ENCODE assay signal across 9 cellular contexts in the genomic region with DNA sequence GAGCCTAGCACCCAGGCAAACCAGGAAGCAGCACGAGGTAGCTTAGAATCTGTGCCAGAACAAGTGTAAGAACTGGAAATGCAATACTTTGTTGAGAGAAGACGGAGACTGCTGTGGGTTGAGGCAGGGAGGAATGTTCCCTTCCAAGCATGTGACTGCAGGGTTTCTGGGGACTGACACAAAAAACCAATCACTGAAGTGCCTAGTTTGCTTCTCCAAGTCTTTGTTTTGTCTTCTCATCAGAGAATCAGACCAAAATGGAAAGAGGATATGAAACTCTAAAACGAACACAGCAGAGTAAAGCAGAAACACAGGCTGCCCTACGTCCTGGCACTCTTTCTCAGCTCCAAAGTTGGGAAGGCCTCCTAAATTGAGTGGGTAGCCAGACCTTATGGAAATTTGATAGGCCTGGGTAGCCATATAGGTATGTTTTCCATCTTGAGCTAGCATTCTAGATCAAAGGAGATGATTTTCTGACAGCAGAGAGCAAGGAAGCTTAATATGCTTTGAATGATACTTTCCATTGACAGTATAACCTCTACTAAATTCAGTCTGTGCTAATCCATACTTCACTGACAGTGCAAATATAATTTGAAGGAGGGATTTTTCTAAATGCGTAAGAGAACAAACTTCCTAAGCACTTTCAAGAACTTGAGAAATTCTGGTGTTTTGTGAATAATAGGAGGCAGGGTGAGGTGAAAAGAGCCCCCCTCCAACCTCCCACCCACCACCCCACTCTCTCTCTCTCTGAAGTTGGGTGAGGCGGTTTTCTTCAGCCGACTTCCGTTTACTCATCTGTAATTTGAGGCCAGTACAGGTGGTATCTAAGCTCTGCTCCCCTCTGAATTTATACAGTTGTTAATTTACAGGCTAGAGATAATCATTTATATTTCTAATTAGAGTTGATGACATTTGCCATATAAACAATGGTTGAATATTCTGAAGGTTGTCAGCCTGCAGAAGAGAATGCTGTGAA. TPM values are rescaled to one million over a fixed set of nuclear protein-coding genes. Genes with fewer than 3 reads are reported as not detected.
DNase-seq lines count a peak whose midpoint lies in the region; ATAC-seq and TF ChIP-seq lines count a peak whose summit lies in the region.
"Had no signal": no experiment of that assay in that cellular context is flagged by ENCODE, and none has a peak within 500 bp of the region (broad histone marks: within the 10 kb centered on the region; RNA-seq: fewer than 3 reads in every experiment).

No MANE protein-coding gene starts in this region.

- H3K27me3 Mint-ChIP-seq in natural killer cell treated with Interleukin-12 subunit alpha and Interleukin-12 subunit beta and Interleukin-15 and Interleukin-18, amount 100 ng/mL, for 72 hours: no peaks in the 10 kb centered on the region

- peak; percentile 62 for DNase-seq in SIG-M5 (lab: John Stamatoyannopoulos, UW)
- no peak for DNase-seq in natural killer cell treated with Interleukin-12 subunit alpha and Interleukin-12 subunit beta and Interleukin-15 and Interleukin-18, amount 100 ng/mL, for 72 hours (ENCODE audit: low spot score)
- no peak for DNase-seq in cerebellar nuclear complex (lab: John Stamatoyannopoulos, UW)
- DNase-seq in superior temporal gyrus (ENCODE audit: extremely low spot score): no peak
- no peak for DNase-seq in vagina (ENCODE audit: extremely low spot score in 2 of 2)
- no peak for DNase-seq in activated naive CD4-positive, alpha-beta T cell treated with anti-CD3 and anti-CD28 coated beads, Interleukin-2, amount 50 U/mL, for 16 hours

- H3K4me1 Mint-ChIP-seq in natural killer cell treated with Interleukin-12 subunit alpha and Interleukin-12 subunit beta and Interleukin-15 and Interleukin-18, amount 100 ng/mL, for 72 hours (ENCODE audit: low read depth in 2 of 2): peaks cover 89 to 97% of the 10 kb centered on the region in 2 donors

- intact Hi-C loops in vagina (cut with DNase I): no loop called here

- no peaks in the 10 kb centered on the region for H3K9me3 ChIP-seq in vagina

- ATAC-seq in GM18870 (IDR thresholded peaks at IDR 0.05; ENCODE audit: unreplicated experiment) (peak; percentile 91), HG02943 (IDR thresholded peaks at IDR 0.05; ENCODE audit: low read depth, unreplicated experiment) (peak; percentile 68)
- ATAC-seq in natural killer cell treated with Interleukin-12 subunit alpha and Interleukin-12 subunit beta and Interleukin-15 and Interleukin-18, amount 100 ng/mL, for 72 hours: no peak

- no peak for TF ChIP-seq POLR2A in vagina (IDR thresholded peaks at IDR 0.05)

- H3K36me3 ChIP-seq in vagina: no peaks in the 10 kb centered on the region
- H3K36me3 ChIP-seq: cardiac muscle cell had no signal

- peaks cover 52% of the 10 kb centered on the region for H3K4me1 ChIP-seq in vagina

- no peaks in the 10 kb centered on the region for H3K9me3 Mint-ChIP-seq in natural killer cell treated with Interleukin-12 subunit alpha and Interleukin-12 subunit beta and Interleukin-15 and Interleukin-18, amount 100 ng/mL, for 72 hours

- H3K4me3 Mint-ChIP-seq in natural killer cell treated with Interleukin-12 subunit alpha and Interleukin-12 subunit beta and Interleukin-15 and Interleukin-18, amount 100 ng/mL, for 72 hours: peak overlapping the region; percentile 91

- TF ChIP-seq CTCF in vagina (IDR thresholded peaks at IDR 0.05): no peak

- no peaks in the 10 kb centered on the region for H3K27me3 ChIP-seq in vagina
- H3K27me3 ChIP-seq: cardiac muscle cell had no signal

- no peaks in the 10 kb centered on the region for H3K36me3 Mint-ChIP-seq in natural killer cell treated with Interleukin-12 subunit alpha and Interleukin-12 subunit beta and Interleukin-15 and Interleukin-18, amount 100 ng/mL, for 72 hours

- peak overlapping the region in 1 of 2 donors; percentile 61 for H3K4me3 ChIP-seq in vagina
- H3K4me3 ChIP-seq: cardiac muscle cell had no signal

- peak overlapping the region; percentile 75 to 93 for H3K27ac Mint-ChIP-seq in natural killer cell treated with Interleukin-12 subunit alpha and Interleukin-12 subunit beta and Interleukin-15 and Interleukin-18, amount 100 ng/mL, for 72 hours

- no peak overlapping the region for H3K27ac ChIP-seq in vagina
- H3K27ac ChIP-seq: cardiac muscle cell had no signal

RNA-seq across cellular contexts. Expression of gene ADRB2, which starts 5.5 kb away (rescaled TPM):
- 1 to 10 TPM; 3.8 to 4.4 TPM for total RNA-seq in natural killer cell treated with Interleukin-12 subunit alpha and Interleukin-12 subunit beta and Interleukin-15 and Interleukin-18, amount 100 ng/mL, for 72 hours
- total RNA-seq in vagina: 43.2 TPM

Comparison
In these comparisons a context has a peak if more than half of its experiments do, and no peak if none do; other contexts are left out.
1. ATAC-seq: peak in GM18870 (single experiment) and HG02943 (single experiment); none in natural killer cell treated with Interleukin-12 subunit alpha and Interleukin-12 subunit beta and Interleukin-15 and Interleukin-18, amount 100 ng/mL, for 72 hours (0 of 2).